In genomic region chr19:53978975-53979801, GRCh38 we compare ENCODE assay signal across 11 cellular contexts. TPM values are rescaled to one million over a fixed set of nuclear protein-coding genes. Genes with fewer than 3 reads are reported as not detected.
DNase-seq lines count a peak whose midpoint lies in the region; ATAC-seq lines count a peak whose summit lies in the region.
"Had no signal": no experiment of that assay in that cellular context is flagged by ENCODE, and none has a peak within 500 bp of the region (broad histone marks: within the 10 kb centered on the region; RNA-seq: fewer than 3 reads in every experiment).

No MANE protein-coding gene starts in this region.

- peaks cover 0 to 2% of the 10 kb centered on the region in 2 donors for H3K9me3 Mint-ChIP-seq in activated T-cell treated with anti-CD3 and anti-CD28 coated beads, Interleukin-2, amount 50 U/mL, for 72 hours
- H3K9me3 Mint-ChIP-seq in activated naive CD8-positive, alpha-beta T cell (ENCODE audit: low read depth): no peaks in the 10 kb centered on the region
- peaks cover 11 to 13% of the 10 kb centered on the region in 2 donors for H3K9me3 Mint-ChIP-seq in stimulated activated naive CD8-positive, alpha-beta T cell treated with anti-CD3 and anti-CD28 coated beads, Interleukin-15, amount 100 ng/mL, for 72 hours

- DNase-seq in activated T-cell treated with anti-CD3 and anti-CD28 coated beads, Interleukin-2, amount 50 U/mL, for 72 hours: no peak
- no peak for DNase-seq in activated T-cell treated with anti-CD3 and anti-CD28 coated beads, Interleukin-2, amount 50 U/mL, for 48 hours
- DNase-seq in stimulated activated naive CD8-positive, alpha-beta T cell treated with anti-CD3 and anti-CD28 coated beads, Interleukin-15, amount 100 ng/mL, for 72 hours: no peak
- DNase-seq in iPS-NIHi11 (ENCODE audit: low spot score): no peak
- DNase-seq: KG1 had no signal

- H3K4me3 Mint-ChIP-seq in activated T-cell treated with anti-CD3 and anti-CD28 coated beads, Interleukin-2, amount 50 U/mL, for 72 hours: peak overlapping the region; percentile 85 to 86
- H3K4me3 Mint-ChIP-seq in activated naive CD8-positive, alpha-beta T cell: peak overlapping the region; percentile 76
- peak overlapping the region; percentile 77 to 79 for H3K4me3 Mint-ChIP-seq in stimulated activated naive CD8-positive, alpha-beta T cell treated with anti-CD3 and anti-CD28 coated beads, Interleukin-15, amount 100 ng/mL, for 72 hours
- H3K4me3 Mint-ChIP-seq: B cell had no signal

- peaks cover 11 to 13% of the 10 kb centered on the region in 2 donors for H3K36me3 Mint-ChIP-seq in activated T-cell treated with anti-CD3 and anti-CD28 coated beads, Interleukin-2, amount 50 U/mL, for 72 hours (ENCODE audit: insufficient read depth in 2 of 2)
- peaks cover 4% of the 10 kb centered on the region for H3K36me3 Mint-ChIP-seq in activated naive CD8-positive, alpha-beta T cell

- ATAC-seq in activated T-cell treated with anti-CD3 and anti-CD28 coated beads, Interleukin-2, amount 50 U/mL, for 72 hours (replicated peaks in 1 of 2): no peak
- no peak for ATAC-seq in stimulated activated naive CD8-positive, alpha-beta T cell treated with anti-CD3 and anti-CD28 coated beads, Interleukin-15, amount 100 ng/mL, for 72 hours
- ATAC-seq in GM19328 (IDR thresholded peaks at IDR 0.05; ENCODE audit: unreplicated experiment): no peak
- ATAC-seq in HG02840 (IDR thresholded peaks at IDR 0.05; ENCODE audit: low FRiP score, unreplicated experiment): no peak

- H3K4me1 Mint-ChIP-seq in activated T-cell treated with anti-CD3 and anti-CD28 coated beads, Interleukin-2, amount 50 U/mL, for 72 hours (ENCODE audit: low read depth): peaks cover 37% of the 10 kb centered on the region
- peaks cover 26% of the 10 kb centered on the region for H3K4me1 Mint-ChIP-seq in activated naive CD8-positive, alpha-beta T cell (ENCODE audit: low read depth)
- H3K4me1 Mint-ChIP-seq in stimulated activated naive CD8-positive, alpha-beta T cell treated with anti-CD3 and anti-CD28 coated beads, Interleukin-15, amount 100 ng/mL, for 72 hours: peaks cover 42% of the 10 kb centered on the region

- peak overlapping the region; percentile 56 for H3K4me3 ChIP-seq in iPS-11a (ENCODE audit: low read depth, low read length)
- H3K4me3 ChIP-seq: mucosa of descending colon had no signal

- no peak overlapping the region for H3K27ac Mint-ChIP-seq in activated T-cell treated with anti-CD3 and anti-CD28 coated beads, Interleukin-2, amount 50 U/mL, for 72 hours
- H3K27ac Mint-ChIP-seq in activated naive CD8-positive, alpha-beta T cell: no peak overlapping the region
- H3K27ac Mint-ChIP-seq in stimulated activated naive CD8-positive, alpha-beta T cell treated with anti-CD3 and anti-CD28 coated beads, Interleukin-15, amount 100 ng/mL, for 72 hours: no peak overlapping the region
- H3K27ac Mint-ChIP-seq: B cell had no signal

- peaks cover 52% of the 10 kb centered on the region for H3K27me3 Mint-ChIP-seq in activated T-cell treated with anti-CD3 and anti-CD28 coated beads, Interleukin-2, amount 50 U/mL, for 72 hours (ENCODE audit: low read depth)
- H3K27me3 Mint-ChIP-seq in activated naive CD8-positive, alpha-beta T cell: peaks cover 29% of the 10 kb centered on the region
- peaks cover 64% of the 10 kb centered on the region for H3K27me3 Mint-ChIP-seq in stimulated activated naive CD8-positive, alpha-beta T cell treated with anti-CD3 and anti-CD28 coated beads, Interleukin-15, amount 100 ng/mL, for 72 hours

RNA-seq across cellular contexts. Expression of gene CACNG6, which starts 12.2 kb away (rescaled TPM):
- not detected for total RNA-seq in activated T-cell treated with anti-CD3 and anti-CD28 coated beads, Interleukin-2, amount 50 U/mL, for 72 hours
- total RNA-seq: B cell, mucosa of descending colon had no signal

RNA-seq across cellular contexts. Expression of gene CACNG8, which starts 16.5 kb away (rescaled TPM):
- under 1 TPM in 1 of 2 donors, not detected in 1; 0.02 TPM for total RNA-seq in activated T-cell treated with anti-CD3 and anti-CD28 coated beads, Interleukin-2, amount 50 U/mL, for 72 hours
- total RNA-seq: B cell had no signal
